ENCODE assay signal across 8 cellular contexts in genomic region chr1:161539731-161540561, GRCh38. TPM values are rescaled to one million over a fixed set of nuclear protein-coding genes. Genes with fewer than 3 reads are reported as not detected.
A peak's percentile ranks its signal among the peaks of the same experiment; 100 is the strongest.
DNase-seq lines count a peak whose midpoint lies in the region; TF ChIP-seq lines count a peak whose summit lies in the region.
"Not testable (repeated sequence)": the region's sequence is repeated elsewhere in the genome, so short reads cannot be mapped to it uniquely, and the experiment has no call there.

No MANE protein-coding gene starts in this region.

- H3K23ac ChIP-seq in H9 (ENCODE audit: insufficient read length, low read depth, low read length), result not testable (repeated sequence)

- H4K5ac ChIP-seq in H9 (ENCODE audit: insufficient read length, low read depth, low read length), result not testable (repeated sequence)

- not testable (repeated sequence) for H3K36me3 Mint-ChIP-seq in H9 (ENCODE audit: insufficient read depth in 1 of 3, low read depth in 3 of 3)

- not testable (repeated sequence) for H2BK20ac ChIP-seq in H9 (ENCODE audit: low read depth, low read length, poor library complexity, severe bottlenecking)

- not testable (repeated sequence) for H3K4me1 Mint-ChIP-seq in H9

- H3K27ac Mint-ChIP-seq in H9, result peak overlapping the region; percentile 82 to 92 (median 88); a peak in 5 of 7 replicates

- not testable (repeated sequence) for H2BK5ac ChIP-seq in H9 (ENCODE audit: insufficient read length, low read length)

- peaks cover 12% of the 10 kb centered on the region for H3K36me3 ChIP-seq in neutrophil
- not testable (repeated sequence) for H3K36me3 ChIP-seq in stomach smooth muscle (ENCODE audit: control insufficient read depth in 2 of 2, insufficient read depth in 2 of 2, low read length in 2 of 2)

- peak; percentile 27; the same call in 2 of the 3 replicates for TF ChIP-seq CTCF in H9 (conservative IDR thresholded peaks at IDR 0.05)
- TF ChIP-seq CTCF in LNCaP clone FGC (IDR thresholded peaks at IDR 0.05; ENCODE audit: control insufficient read depth, extremely low read depth, insufficient read depth), result 0 out of 2 replicates have a peak, but pooled peaks have one; percentile 12
- TF ChIP-seq CTCF in neutrophil (IDR thresholded peaks at IDR 0.05), result not testable (repeated sequence)

- H4K8ac ChIP-seq in H9 (replicated peaks; ENCODE audit: insufficient read length, low read depth, low read length), result not testable (repeated sequence)

- H3T11ph ChIP-seq in H9 (ENCODE audit: low read length), result not testable (repeated sequence)

- H4K91ac ChIP-seq in H9 (ENCODE audit: insufficient read length, low read depth, low read length), result not testable (repeated sequence)

- in situ Hi-C loops in SK-MEL-5 (cut with HindIII; ENCODE audit: low pct_unique_long_range_greater_than_20kb, low sequenced_read_pairs), result not testable (repeated sequence)

- H3K9ac ChIP-seq in H9 (ENCODE audit: extremely low read depth, insufficient read length, low read length), result peak overlapping the region; percentile 59
- peak overlapping the region; percentile 17 to 47 for H3K9ac ChIP-seq in stomach smooth muscle (ENCODE audit: low read length in 2 of 2)

- H3K4ac ChIP-seq in H9 (ENCODE audit: low read depth, low read length), result not testable (repeated sequence)

- not testable (repeated sequence) for H3K79me1 ChIP-seq in H9 (ENCODE audit: insufficient read depth, low read depth, low read length, poor library complexity, severe bottlenecking)

- not testable (repeated sequence) for H3K27me3 ChIP-seq in H9 (ENCODE audit: insufficient read depth, low read length); neutrophil; stomach smooth muscle (ENCODE audit: control insufficient read depth in 1 of 2, insufficient read depth in 2 of 2, low read length in 2 of 2)

- H3K18ac ChIP-seq in H9 (ENCODE audit: insufficient read length, low read depth, low read length), result not testable (repeated sequence)

- H3K23me2 ChIP-seq in H9 (ENCODE audit: insufficient read length, low read depth, low read length, poor library complexity, severe bottlenecking), result not testable (repeated sequence)

- H3K56ac ChIP-seq in H9 (ENCODE audit: insufficient read length, low read depth, low read length), result not testable (repeated sequence)

- H2AK5ac ChIP-seq in H9 (ENCODE audit: insufficient read length, low read length), result not testable (repeated sequence)

- H3K4me3 ChIP-seq in LNCaP clone FGC (ENCODE audit: low read depth, low read length) (peak overlapping the region; percentile 62), neutrophil (ENCODE audit: low read depth in 1 of 2, low read length in 1 of 2) (peak overlapping the region; percentile 51 to 57), stomach smooth muscle (ENCODE audit: low read length in 2 of 2) (peak overlapping the region; percentile 26 to 79)

- not testable (repeated sequence) for H4K20me1 ChIP-seq in H9 (ENCODE audit: control insufficient read depth, insufficient read depth, insufficient read length)

- H3K4me1 ChIP-seq in H9 (ENCODE audit: insufficient read depth, low read length); stomach smooth muscle (ENCODE audit: control insufficient read depth, insufficient read depth, low read length): not testable (repeated sequence)
- H3K4me1 ChIP-seq in neutrophil (ENCODE audit: control insufficient read depth in 1 of 2, insufficient read depth in 1 of 2, low read depth in 1 of 2, low read length in 1 of 2), result peaks cover 45 to 51% of the 10 kb centered on the region in 2 experiments

- not testable (repeated sequence) for H2BK12ac ChIP-seq in H9 (ENCODE audit: insufficient read length, low read depth, low read length)

- peak overlapping the region; percentile 69 for H3K4me2 ChIP-seq in H9 (ENCODE audit: insufficient read depth, insufficient read length, low read length)

- not testable (repeated sequence) for H3K9me3 ChIP-seq in H9 (ENCODE audit: control insufficient read depth, low read depth, low read length); neutrophil; stomach smooth muscle (ENCODE audit: control insufficient read depth in 2 of 2, low read length in 2 of 2)

- not testable (repeated sequence) for H3K79me2 ChIP-seq in H9 (ENCODE audit: insufficient read depth, low read length)

- H3K4me3 Mint-ChIP-seq in H9, result peak overlapping the region; percentile 89 to 96

- H3K9me3 Mint-ChIP-seq in H9, result peaks cover 18 to 20% of the 10 kb centered on the region in 2 experiments

- DNase-seq in ELF-1 (ENCODE audit: low read depth, low spot score), result peak; percentile 95
- peak; percentile 86 for DNase-seq in H9
- DNase-seq in LNCaP clone FGC (ENCODE audit: low read depth), result not testable (repeated sequence)
- DNase-seq in SK-MEL-5 (ENCODE audit: low read depth, low spot score), result peak; percentile 90
- peak; percentile 93 for DNase-seq in activated naive CD4-positive, alpha-beta T cell treated with Interleukin-2 at 50 U/mL for 16 hours
- DNase-seq in germinal center (ENCODE audit: low spot score), result peak; percentile 9

- no CpG with 5 or more reads among the region's 40 CpGs for WGBS in H9 (ENCODE audit: extremely low coverage, insufficient read length, low lambda C conversion rate)

- H3K14ac ChIP-seq in H9 (ENCODE audit: insufficient read depth, low read length), result not testable (repeated sequence)

- peaks cover 29% of the 10 kb centered on the region for H3K27me3 Mint-ChIP-seq in H9 (ENCODE audit: low read depth)

- H2BK15ac ChIP-seq in H9 (ENCODE audit: low read depth, low read length), result not testable (repeated sequence)

- H2AFZ ChIP-seq in H9 (ENCODE audit: low read length), result peak overlapping the region; percentile 79

- not testable (repeated sequence) for H2BK120ac ChIP-seq in H9 (ENCODE audit: low read depth, low read length, poor library complexity, severe bottlenecking)

- H3K27ac ChIP-seq in H9 (ENCODE audit: insufficient read length, low read depth, low read length); stomach smooth muscle (ENCODE audit: low read length): not testable (repeated sequence)
- H3K27ac ChIP-seq in neutrophil, result peak overlapping the region; percentile 84

RNA-seq across cellular contexts. Expression of gene FCGR3A, which starts 9.7 kb away (rescaled TPM):
- total RNA-seq in H9 (2021), result not detected in 2 replicates
- total RNA-seq in SK-MEL-5 (2014; rRNA removed; shearing (Covaris generic)), result not detected in 2 replicates
- not detected in 2 replicates for polyA plus RNA-seq in SK-MEL-5 (2015; cell fraction: cytosol; rRNA removed)
- not detected in 2 replicates for polyA plus RNA-seq in SK-MEL-5 (2015; cell fraction: nucleus; rRNA removed)

RNA-seq across cellular contexts. Expression of gene HSPA6, which starts 15.6 kb away (rescaled TPM):
- not detected in 2 replicates for total RNA-seq in H9 (2021)
- total RNA-seq in SK-MEL-5 (2014; rRNA removed; shearing (Covaris generic)), result 4.2 and 4.8 TPM in 2 replicates
- 3.1 and 7.7 TPM in 2 replicates for polyA plus RNA-seq in SK-MEL-5 (2015; cell fraction: cytosol; rRNA removed)
- polyA plus RNA-seq in SK-MEL-5 (2015; cell fraction: nucleus; rRNA removed), result 15.8 and 16.7 TPM in 2 replicates

RNA-seq across cellular contexts. Expression of gene FCGR2A, which starts 34.7 kb away (rescaled TPM):
- total RNA-seq in H9 (2021), result 0.55 TPM in 1 of 2 replicates, not detected in the other
- 57.4 and 59.7 TPM in 2 replicates for total RNA-seq in SK-MEL-5 (2014; rRNA removed; shearing (Covaris generic))
- 56.0 and 64.8 TPM in 2 replicates for polyA plus RNA-seq in SK-MEL-5 (2015; cell fraction: cytosol; rRNA removed)
- 66.3 and 70.6 TPM in 2 replicates for polyA plus RNA-seq in SK-MEL-5 (2015; cell fraction: nucleus; rRNA removed)

Comparison
In these comparisons a context has a peak if more than half of its experiments do, and no peak if none do; other contexts are left out.
1. RNA of gene FCGR2A, which starts 34.7 kb away (total RNA-seq): 57.4 to 59.7 TPM in SK-MEL-5; 0.55 TPM in H9; every median in the first group is over 10 times any median in the second.
2. Peak in every context shown above with its lines, with median percentiles within 50 percentile points of each other: H3K4me3 ChIP-seq.